Comparison of ENCODE assay signal across 7 cellular contexts in genomic region chr2:65666156-65666725, GRCh38.
DNase-seq lines count a peak whose midpoint lies in the region; ATAC-seq and TF ChIP-seq lines count a peak whose summit lies in the region.

No MANE protein-coding gene starts in this region.

- POLR2A ChIA-PET in HEK293 (lab: Yijun Ruan, JAX): no interaction called here
- POLR2A ChIA-PET in naive thymus-derived CD4-positive, alpha-beta T cell (lab: Charles Lee): no interaction called here

- H3K9ac ChIP-seq in Loucy (ENCODE audit: low read depth, low read length, poor library complexity, severe bottlenecking): no peak overlapping the region

- no peak for TF ChIP-seq POLR2A in sigmoid colon (IDR thresholded peaks at IDR 0.05)

- H3K27me3 ChIP-seq in Loucy (ENCODE audit: insufficient read depth, low read length, poor library complexity, severe bottlenecking) (no peaks in the 10 kb centered on the region), kidney epithelial cell (ENCODE audit: control insufficient read depth, insufficient read depth, low read length) (no peaks in the 10 kb centered on the region), sigmoid colon (no peaks in the 10 kb centered on the region), right cardiac atrium (ENCODE audit: control insufficient read depth, insufficient read depth) (no peaks in the 10 kb centered on the region)
- H3K27me3 ChIP-seq in naive thymus-derived CD4-positive, alpha-beta T cell (ENCODE audit: control insufficient read depth in 2 of 2, insufficient read depth in 2 of 2, low read length in 2 of 2): no peaks in the 10 kb centered on the region

- H3K36me3 ChIP-seq in HEK293 (ENCODE audit: control insufficient read depth in 2 of 2, insufficient read depth in 1 of 2, low read length in 2 of 2) (no peaks in the 10 kb centered on the region), Loucy (ENCODE audit: insufficient read depth, low read length) (no peaks in the 10 kb centered on the region), kidney epithelial cell (ENCODE audit: control insufficient read depth, insufficient read depth, low read length) (no peaks in the 10 kb centered on the region), sigmoid colon (no peaks in the 10 kb centered on the region)
- H3K36me3 ChIP-seq in naive thymus-derived CD4-positive, alpha-beta T cell (ENCODE audit: control insufficient read depth in 2 of 3, insufficient read depth in 3 of 3, low read length in 3 of 3): no peaks in the 10 kb centered on the region

- H3K27me3 Mint-ChIP-seq in naive thymus-derived CD4-positive, alpha-beta T cell: peaks cover 2 to 41% (median 19%) of the 10 kb centered on the region in 5 donors

- intact Hi-C loops in naive thymus-derived CD4-positive, alpha-beta T cell (cut with micrococcal nuclease): no loop called here
- intact Hi-C loops in sigmoid colon (cut with DNase I) (no loop called here), right cardiac atrium (cut with DNase I) (no loop called here)

- H3K9me2 ChIP-seq in Loucy (replicated peaks; ENCODE audit: low read depth, low read length): no peaks in the 10 kb centered on the region

- H2AFZ ChIP-seq in Loucy (ENCODE audit: low read length): peak overlapping the region; percentile 35; the same call in 1 of the 2 replicates

- H3K4me1 ChIP-seq in HEK293 (ENCODE audit: control insufficient read depth, insufficient read depth, low read length) (peaks cover 9% of the 10 kb centered on the region), Loucy (ENCODE audit: insufficient read depth, low read length, poor library complexity, severe bottlenecking) (no peaks in the 10 kb centered on the region), sigmoid colon (peaks cover 0 to 22% (median 21%) of the 10 kb centered on the region in 4 donors), right cardiac atrium (ENCODE audit: control insufficient read depth, insufficient read depth, low read length) (no peaks in the 10 kb centered on the region)
- no peaks in the 10 kb centered on the region for H3K4me1 ChIP-seq in naive thymus-derived CD4-positive, alpha-beta T cell (ENCODE audit: control insufficient read depth in 2 of 2, insufficient read depth in 2 of 2, low read length in 2 of 2)

- DNase-seq in kidney epithelial cell (ENCODE audit: low read depth) (peak; percentile 18), sigmoid colon (no peak), right cardiac atrium (no peak)
- no peak for DNase-seq in naive thymus-derived CD4-positive, alpha-beta T cell

- H3K36me3 Mint-ChIP-seq in naive thymus-derived CD4-positive, alpha-beta T cell: peaks cover 0 to 10% (median 0%) of the 10 kb centered on the region in 5 donors

- peak overlapping the region in 1 of 10 donors; percentile 11 for H3K4me3 Mint-ChIP-seq in naive thymus-derived CD4-positive, alpha-beta T cell

- CTCF ChIA-PET in HEK293 (lab: Yijun Ruan, JAX): interaction anchor here (0.5 kb wide), 1 partner anchor 33 kb away, joined by 3 read pairs; no protein-coding TSS in a partner anchor
- CTCF ChIA-PET in naive thymus-derived CD4-positive, alpha-beta T cell (lab: Charles Lee): no interaction called here

- no peaks in the 10 kb centered on the region for H3K79me2 ChIP-seq in Loucy (ENCODE audit: insufficient read depth, low read length)

- H3K4me2 ChIP-seq in Loucy (ENCODE audit: low read depth, low read length, poor library complexity, severe bottlenecking): no peak overlapping the region

- 85 to 90% methylated on average over 6 of the region's 6 CpGs for WGBS in sigmoid colon, 2 donors
- WGBS in right cardiac atrium: 90% methylated on average over 6 of the region's 6 CpGs

- no peaks in the 10 kb centered on the region for H4K20me1 ChIP-seq in Loucy (ENCODE audit: insufficient read depth, low read length, poor library complexity, severe bottlenecking)

- no peaks in the 10 kb centered on the region for H3F3A ChIP-seq in Loucy (ENCODE audit: low read depth)

- peaks cover 5 to 24% (median 17%) of the 10 kb centered on the region in 11 donors for H3K9me3 Mint-ChIP-seq in naive thymus-derived CD4-positive, alpha-beta T cell

- H3K4me3 ChIP-seq in HEK293 (ENCODE audit: low read depth, low read length) (no peak overlapping the region), Loucy (ENCODE audit: low read length, poor library complexity, severe bottlenecking) (no peak overlapping the region), kidney epithelial cell (ENCODE audit: low read depth, low read length) (no peak overlapping the region), sigmoid colon (no peak overlapping the region), right cardiac atrium (ENCODE audit: low read length) (no peak overlapping the region)
- no peak overlapping the region for H3K4me3 ChIP-seq in naive thymus-derived CD4-positive, alpha-beta T cell (ENCODE audit: low read length)

- TF ChIP-seq EP300 in sigmoid colon (IDR thresholded peaks at IDR 0.05): no peak

- H3K27ac Mint-ChIP-seq in naive thymus-derived CD4-positive, alpha-beta T cell: no peak overlapping the region

- TF ChIP-seq CTCF in HEK293 (tag by site-specific recombination; IDR thresholded peaks at IDR 0.05) (no peak), Loucy (conservative IDR thresholded peaks at IDR 0.05; ENCODE audit: low read length) (no peak), kidney epithelial cell (IDR thresholded peaks at IDR 0.05; ENCODE audit: insufficient read depth, low read length, poor library complexity, severe bottlenecking) (no peak), sigmoid colon (IDR thresholded peaks at IDR 0.05) (no peak)

- H3K27ac ChIP-seq in HEK293 (ENCODE audit: extremely low read depth, low read depth, low read length) (no peak overlapping the region), sigmoid colon (no peak overlapping the region), right cardiac atrium (ENCODE audit: low read length) (no peak overlapping the region)
- no peak overlapping the region for H3K27ac ChIP-seq in naive thymus-derived CD4-positive, alpha-beta T cell (ENCODE audit: low read depth, low read length)

- ATAC-seq in GM18868 (IDR thresholded peaks at IDR 0.05; ENCODE audit: unreplicated experiment): peak; percentile 100
- no peak for ATAC-seq in naive thymus-derived CD4-positive, alpha-beta T cell
- no peak for ATAC-seq in right cardiac atrium

- H3K9me3 ChIP-seq in HEK293 (ENCODE audit: control insufficient read depth, insufficient read depth, low read depth, low read length) (peaks cover 8% of the 10 kb centered on the region), Loucy (ENCODE audit: insufficient read depth, low read depth, low read length) (no peaks in the 10 kb centered on the region; the same call in 1 of the 2 replicates), sigmoid colon (peaks cover 0 to 13% (median 10%) of the 10 kb centered on the region in 4 donors), right cardiac atrium (ENCODE audit: control insufficient read depth, low read length) (no peaks in the 10 kb centered on the region)
- peaks cover 0 to 15% (median 0%) of the 10 kb centered on the region in 3 experiments for H3K9me3 ChIP-seq in naive thymus-derived CD4-positive, alpha-beta T cell (ENCODE audit: control insufficient read depth in 2 of 3, low read length in 3 of 3)

- peaks cover 0 to 9% (median 0%) of the 10 kb centered on the region in 7 donors for H3K4me1 Mint-ChIP-seq in naive thymus-derived CD4-positive, alpha-beta T cell

TF ChIP-seq in HEK293, 187 proteins besides CTCF, POLR2A, EP300 and RAD21:
- no peak for TF ChIP-seq ZNF600 (tag by site-specific recombination; IDR thresholded peaks at IDR 0.05)
- TF ChIP-seq, protein P1, sequence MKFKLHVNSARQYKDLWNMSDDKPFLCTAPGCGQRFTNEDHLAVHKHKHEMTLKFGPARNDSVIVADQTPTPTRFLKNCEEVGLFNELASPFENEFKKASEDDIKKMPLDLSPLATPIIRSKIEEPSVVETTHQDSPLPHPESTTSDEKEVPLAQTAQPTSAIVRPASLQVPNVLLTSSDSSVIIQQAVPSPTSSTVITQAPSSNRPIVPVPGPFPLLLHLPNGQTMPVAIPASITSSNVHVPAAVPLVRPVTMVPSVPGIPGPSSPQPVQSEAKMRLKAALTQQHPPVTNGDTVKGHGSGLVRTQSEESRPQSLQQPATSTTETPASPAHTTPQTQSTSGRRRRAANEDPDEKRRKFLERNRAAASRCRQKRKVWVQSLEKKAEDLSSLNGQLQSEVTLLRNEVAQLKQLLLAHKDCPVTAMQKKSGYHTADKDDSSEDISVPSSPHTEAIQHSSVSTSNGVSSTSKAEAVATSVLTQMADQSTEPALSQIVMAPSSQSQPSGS (tag by site-specific recombination; IDR thresholded peaks at IDR 0.05; ENCODE audit: low read depth): no peak
- no peak for TF ChIP-seq ZNF473 (tag by site-specific recombination; IDR thresholded peaks at IDR 0.05)
- TF ChIP-seq ZNF175 (tag by site-specific recombination; IDR thresholded peaks at IDR 0.05): no peak
- peak; percentile 83 for TF ChIP-seq OSR2 (tag by site-specific recombination; IDR thresholded peaks at IDR 0.05)
- no peak for TF ChIP-seq ZSCAN30 (tag by site-specific recombination; IDR thresholded peaks at IDR 0.05)
- no peak for TF ChIP-seq ZNF76 (tag by site-specific recombination; IDR thresholded peaks at IDR 0.05; ENCODE audit: borderline replicate concordance, low read depth)
- no peak for TF ChIP-seq ZFP69B (tag by site-specific recombination; IDR thresholded peaks at IDR 0.05)
- TF ChIP-seq GLIS2 (tag by site-specific recombination; IDR thresholded peaks at IDR 0.05): no peak
- TF ChIP-seq ZBTB17 (tag by site-specific recombination; IDR thresholded peaks at IDR 0.05): no peak
- TF ChIP-seq BCL11B (tag by site-specific recombination; IDR thresholded peaks at IDR 0.05; ENCODE audit: low read depth): no peak
- peak; percentile 42 for TF ChIP-seq ZFHX2 (tag by site-specific recombination; conservative IDR thresholded peaks at IDR 0.05)
- TF ChIP-seq ZNF239 (tag by site-specific recombination; IDR thresholded peaks at IDR 0.05): no peak
